1 cellular context compared by ENCODE assay signal in the genomic region with DNA sequence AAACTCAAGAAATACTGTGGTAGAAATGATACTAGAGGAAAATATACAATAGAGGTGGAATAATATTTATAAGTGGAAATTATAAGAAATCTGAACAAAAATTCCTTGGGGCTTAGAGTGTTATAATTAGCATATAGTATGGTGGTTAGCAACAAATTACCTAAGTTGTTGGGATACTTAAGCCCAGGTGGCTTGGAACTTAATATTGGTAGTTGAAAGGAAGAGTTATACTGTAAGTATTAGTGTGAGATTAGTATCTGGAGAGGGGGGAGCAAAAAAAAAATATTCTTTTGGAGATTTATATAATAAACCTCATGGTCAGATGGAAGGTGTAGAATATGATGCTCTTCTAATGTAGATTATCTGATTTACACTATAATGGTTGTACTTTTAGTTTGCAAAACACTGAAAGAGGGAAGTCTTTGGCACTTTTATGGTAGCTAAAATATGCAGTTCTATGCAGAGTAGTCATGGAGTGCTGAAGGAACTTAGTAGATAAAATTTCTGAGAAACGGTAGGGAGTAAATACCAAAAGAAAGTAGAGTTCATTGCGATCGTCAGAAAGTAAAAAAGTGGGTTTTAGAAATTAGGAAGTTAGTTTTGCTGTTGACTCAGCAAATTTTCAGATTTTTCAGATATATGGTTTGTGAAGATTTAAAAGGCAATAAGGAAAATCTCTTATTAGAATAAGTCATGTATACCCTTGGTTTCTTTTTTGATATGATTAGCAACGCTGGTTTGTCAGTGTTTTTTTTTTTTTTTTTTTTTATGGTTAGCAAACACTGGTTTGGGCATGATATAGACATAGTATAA.
TF ChIP-seq lines count a peak whose summit lies in the region.

No MANE protein-coding gene starts in this region.

TF ChIP-seq in WTC11, 78 proteins besides CTCF, POLR2A, EP300 and RAD21:
- TF ChIP-seq, protein P1, sequence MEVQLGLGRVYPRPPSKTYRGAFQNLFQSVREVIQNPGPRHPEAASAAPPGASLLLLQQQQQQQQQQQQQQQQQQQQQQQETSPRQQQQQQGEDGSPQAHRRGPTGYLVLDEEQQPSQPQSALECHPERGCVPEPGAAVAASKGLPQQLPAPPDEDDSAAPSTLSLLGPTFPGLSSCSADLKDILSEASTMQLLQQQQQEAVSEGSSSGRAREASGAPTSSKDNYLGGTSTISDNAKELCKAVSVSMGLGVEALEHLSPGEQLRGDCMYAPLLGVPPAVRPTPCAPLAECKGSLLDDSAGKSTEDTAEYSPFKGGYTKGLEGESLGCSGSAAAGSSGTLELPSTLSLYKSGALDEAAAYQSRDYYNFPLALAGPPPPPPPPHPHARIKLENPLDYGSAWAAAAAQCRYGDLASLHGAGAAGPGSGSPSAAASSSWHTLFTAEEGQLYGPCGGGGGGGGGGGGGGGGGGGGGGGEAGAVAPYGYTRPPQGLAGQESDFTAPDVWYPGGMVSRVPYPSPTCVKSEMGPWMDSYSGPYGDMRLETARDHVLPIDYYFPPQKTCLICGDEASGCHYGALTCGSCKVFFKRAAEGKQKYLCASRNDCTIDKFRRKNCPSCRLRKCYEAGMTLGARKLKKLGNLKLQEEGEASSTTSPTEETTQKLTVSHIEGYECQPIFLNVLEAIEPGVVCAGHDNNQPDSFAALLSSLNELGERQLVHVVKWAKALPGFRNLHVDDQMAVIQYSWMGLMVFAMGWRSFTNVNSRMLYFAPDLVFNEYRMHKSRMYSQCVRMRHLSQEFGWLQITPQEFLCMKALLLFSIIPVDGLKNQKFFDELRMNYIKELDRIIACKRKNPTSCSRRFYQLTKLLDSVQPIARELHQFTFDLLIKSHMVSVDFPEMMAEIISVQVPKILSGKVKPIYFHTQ (CRISPR knock-in tag; IDR thresholded peaks at IDR 0.05) = no peak
- TF ChIP-seq, protein P2, sequence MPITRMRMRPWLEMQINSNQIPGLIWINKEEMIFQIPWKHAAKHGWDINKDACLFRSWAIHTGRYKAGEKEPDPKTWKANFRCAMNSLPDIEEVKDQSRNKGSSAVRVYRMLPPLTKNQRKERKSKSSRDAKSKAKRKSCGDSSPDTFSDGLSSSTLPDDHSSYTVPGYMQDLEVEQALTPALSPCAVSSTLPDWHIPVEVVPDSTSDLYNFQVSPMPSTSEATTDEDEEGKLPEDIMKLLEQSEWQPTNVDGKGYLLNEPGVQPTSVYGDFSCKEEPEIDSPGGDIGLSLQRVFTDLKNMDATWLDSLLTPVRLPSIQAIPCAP (CRISPR knock-in tag; IDR thresholded peaks at IDR 0.05) = no peak
- TF ChIP-seq GABPB1 (CRISPR knock-in tag; IDR thresholded peaks at IDR 0.05) = no peak
- no peak for TF ChIP-seq CBFB (CRISPR knock-in tag; IDR thresholded peaks at IDR 0.05; ENCODE audit: low read depth)
- TF ChIP-seq, protein P3, sequence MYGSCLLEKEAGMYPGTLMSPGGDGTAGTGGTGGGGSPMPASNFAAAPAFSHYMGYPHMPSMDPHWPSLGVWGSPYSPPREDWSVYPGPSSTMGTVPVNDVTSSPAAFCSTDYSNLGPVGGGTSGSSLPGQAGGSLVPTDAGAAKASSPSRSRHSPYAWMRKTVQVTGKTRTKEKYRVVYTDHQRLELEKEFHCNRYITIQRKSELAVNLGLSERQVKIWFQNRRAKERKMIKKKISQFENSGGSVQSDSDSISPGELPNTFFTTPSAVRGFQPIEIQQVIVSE (CRISPR knock-in tag; IDR thresholded peaks at IDR 0.05; ENCODE audit: borderline replicate concordance) = no peak
- no peak for TF ChIP-seq NFATC4 (CRISPR knock-in tag; IDR thresholded peaks at IDR 0.05)
- TF ChIP-seq ZNF121 (CRISPR knock-in tag; IDR thresholded peaks at IDR 0.05) = no peak
- TF ChIP-seq, protein P4, sequence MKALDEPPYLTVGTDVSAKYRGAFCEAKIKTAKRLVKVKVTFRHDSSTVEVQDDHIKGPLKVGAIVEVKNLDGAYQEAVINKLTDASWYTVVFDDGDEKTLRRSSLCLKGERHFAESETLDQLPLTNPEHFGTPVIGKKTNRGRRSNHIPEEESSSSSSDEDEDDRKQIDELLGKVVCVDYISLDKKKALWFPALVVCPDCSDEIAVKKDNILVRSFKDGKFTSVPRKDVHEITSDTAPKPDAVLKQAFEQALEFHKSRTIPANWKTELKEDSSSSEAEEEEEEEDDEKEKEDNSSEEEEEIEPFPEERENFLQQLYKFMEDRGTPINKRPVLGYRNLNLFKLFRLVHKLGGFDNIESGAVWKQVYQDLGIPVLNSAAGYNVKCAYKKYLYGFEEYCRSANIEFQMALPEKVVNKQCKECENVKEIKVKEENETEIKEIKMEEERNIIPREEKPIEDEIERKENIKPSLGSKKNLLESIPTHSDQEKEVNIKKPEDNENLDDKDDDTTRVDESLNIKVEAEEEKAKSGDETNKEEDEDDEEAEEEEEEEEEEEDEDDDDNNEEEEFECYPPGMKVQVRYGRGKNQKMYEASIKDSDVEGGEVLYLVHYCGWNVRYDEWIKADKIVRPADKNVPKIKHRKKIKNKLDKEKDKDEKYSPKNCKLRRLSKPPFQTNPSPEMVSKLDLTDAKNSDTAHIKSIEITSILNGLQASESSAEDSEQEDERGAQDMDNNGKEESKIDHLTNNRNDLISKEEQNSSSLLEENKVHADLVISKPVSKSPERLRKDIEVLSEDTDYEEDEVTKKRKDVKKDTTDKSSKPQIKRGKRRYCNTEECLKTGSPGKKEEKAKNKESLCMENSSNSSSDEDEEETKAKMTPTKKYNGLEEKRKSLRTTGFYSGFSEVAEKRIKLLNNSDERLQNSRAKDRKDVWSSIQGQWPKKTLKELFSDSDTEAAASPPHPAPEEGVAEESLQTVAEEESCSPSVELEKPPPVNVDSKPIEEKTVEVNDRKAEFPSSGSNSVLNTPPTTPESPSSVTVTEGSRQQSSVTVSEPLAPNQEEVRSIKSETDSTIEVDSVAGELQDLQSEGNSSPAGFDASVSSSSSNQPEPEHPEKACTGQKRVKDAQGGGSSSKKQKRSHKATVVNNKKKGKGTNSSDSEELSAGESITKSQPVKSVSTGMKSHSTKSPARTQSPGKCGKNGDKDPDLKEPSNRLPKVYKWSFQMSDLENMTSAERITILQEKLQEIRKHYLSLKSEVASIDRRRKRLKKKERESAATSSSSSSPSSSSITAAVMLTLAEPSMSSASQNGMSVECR (CRISPR knock-in tag; IDR thresholded peaks at IDR 0.05; ENCODE audit: borderline replicate concordance) = no peak
